Comparison of ENCODE assay signal across 2 cellular contexts in the genomic region with DNA sequence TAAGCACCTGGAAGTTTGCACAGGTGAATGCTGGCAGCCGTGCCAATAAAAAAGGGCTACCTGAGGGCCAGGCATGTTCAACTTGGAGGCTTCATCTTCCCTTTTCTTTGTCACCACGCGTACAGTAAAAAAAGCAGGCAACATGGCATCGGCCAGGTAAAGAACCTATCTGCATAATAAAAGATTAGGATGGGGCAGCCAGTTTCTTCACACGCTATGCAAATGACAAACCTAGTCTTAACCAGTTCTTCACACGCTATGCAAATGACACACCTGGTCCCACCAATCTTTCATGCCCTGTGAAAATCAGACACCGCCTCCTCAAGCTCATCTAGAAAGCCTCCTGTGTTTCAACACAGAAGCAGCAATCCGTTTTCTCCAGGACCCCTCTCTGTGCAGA.
TF ChIP-seq lines count a peak whose summit lies in the region.

No MANE protein-coding gene starts in this region.

TF ChIP-seq in GM23338, 12 proteins besides CTCF, POLR2A, EP300 and RAD21 (continued from another document):
- TF ChIP-seq, protein P1, sequence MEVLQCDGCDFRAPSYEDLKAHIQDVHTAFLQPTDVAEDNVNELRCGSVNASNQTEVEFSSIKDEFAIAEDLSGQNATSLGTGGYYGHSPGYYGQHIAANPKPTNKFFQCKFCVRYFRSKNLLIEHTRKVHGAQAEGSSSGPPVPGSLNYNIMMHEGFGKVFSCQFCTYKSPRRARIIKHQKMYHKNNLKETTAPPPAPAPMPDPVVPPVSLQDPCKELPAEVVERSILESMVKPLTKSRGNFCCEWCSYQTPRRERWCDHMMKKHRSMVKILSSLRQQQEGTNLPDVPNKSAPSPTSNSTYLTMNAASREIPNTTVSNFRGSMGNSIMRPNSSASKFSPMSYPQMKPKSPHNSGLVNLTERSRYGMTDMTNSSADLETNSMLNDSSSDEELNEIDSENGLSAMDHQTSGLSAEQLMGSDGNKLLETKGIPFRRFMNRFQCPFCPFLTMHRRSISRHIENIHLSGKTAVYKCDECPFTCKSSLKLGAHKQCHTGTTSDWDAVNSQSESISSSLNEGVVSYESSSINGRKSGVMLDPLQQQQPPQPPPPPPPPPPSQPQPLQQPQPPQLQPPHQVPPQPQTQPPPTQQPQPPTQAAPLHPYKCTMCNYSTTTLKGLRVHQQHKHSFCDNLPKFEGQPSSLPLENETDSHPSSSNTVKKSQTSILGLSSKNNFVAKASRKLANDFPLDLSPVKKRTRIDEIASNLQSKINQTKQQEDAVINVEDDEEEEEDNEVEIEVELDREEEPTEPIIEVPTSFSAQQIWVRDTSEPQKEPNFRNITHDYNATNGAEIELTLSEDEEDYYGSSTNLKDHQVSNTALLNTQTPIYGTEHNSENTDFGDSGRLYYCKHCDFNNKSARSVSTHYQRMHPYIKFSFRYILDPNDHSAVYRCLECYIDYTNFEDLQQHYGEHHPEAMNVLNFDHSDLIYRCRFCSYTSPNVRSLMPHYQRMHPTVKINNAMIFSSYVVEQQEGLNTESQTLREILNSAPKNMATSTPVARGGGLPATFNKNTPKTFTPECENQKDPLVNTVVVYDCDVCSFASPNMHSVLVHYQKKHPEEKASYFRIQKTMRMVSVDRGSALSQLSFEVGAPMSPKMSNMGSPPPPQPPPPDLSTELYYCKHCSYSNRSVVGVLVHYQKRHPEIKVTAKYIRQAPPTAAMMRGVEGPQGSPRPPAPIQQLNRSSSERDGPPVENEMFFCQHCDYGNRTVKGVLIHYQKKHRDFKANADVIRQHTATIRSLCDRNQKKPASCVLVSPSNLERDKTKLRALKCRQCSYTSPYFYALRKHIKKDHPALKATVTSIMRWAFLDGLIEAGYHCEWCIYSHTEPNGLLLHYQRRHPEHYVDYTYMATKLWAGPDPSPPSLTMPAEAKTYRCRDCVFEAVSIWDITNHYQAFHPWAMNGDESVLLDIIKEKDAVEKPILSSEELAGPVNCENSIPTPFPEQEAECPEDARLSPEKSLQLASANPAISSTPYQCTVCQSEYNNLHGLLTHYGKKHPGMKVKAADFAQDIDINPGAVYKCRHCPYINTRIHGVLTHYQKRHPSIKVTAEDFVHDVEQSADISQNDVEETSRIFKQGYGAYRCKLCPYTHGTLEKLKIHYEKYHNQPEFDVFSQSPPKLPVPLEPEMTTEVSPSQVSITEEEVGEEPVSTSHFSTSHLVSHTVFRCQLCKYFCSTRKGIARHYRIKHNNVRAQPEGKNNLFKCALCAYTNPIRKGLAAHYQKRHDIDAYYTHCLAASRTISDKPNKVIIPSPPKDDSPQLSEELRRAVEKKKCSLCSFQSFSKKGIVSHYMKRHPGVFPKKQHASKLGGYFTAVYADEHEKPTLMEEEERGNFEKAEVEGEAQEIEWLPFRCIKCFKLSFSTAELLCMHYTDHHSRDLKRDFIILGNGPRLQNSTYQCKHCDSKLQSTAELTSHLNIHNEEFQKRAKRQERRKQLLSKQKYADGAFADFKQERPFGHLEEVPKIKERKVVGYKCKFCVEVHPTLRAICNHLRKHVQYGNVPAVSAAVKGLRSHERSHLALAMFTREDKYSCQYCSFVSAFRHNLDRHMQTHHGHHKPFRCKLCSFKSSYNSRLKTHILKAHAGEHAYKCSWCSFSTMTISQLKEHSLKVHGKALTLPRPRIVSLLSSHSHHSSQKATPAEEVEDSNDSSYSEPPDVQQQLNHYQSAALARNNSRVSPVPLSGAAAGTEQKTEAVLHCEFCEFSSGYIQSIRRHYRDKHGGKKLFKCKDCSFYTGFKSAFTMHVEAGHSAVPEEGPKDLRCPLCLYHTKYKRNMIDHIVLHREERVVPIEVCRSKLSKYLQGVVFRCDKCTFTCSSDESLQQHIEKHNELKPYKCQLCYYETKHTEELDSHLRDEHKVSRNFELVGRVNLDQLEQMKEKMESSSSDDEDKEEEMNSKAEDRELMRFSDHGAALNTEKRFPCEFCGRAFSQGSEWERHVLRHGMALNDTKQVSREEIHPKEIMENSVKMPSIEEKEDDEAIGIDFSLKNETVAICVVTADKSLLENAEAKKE (CRISPR knock-in tag; IDR thresholded peaks at IDR 0.05), result 0 out of 2 replicates have a peak, but pooled peaks have one; percentile 16

TF ChIP-seq in WTC11, 78 proteins besides CTCF, POLR2A, EP300 and RAD21 (continued from another document):
- TF ChIP-seq ZNF512 (CRISPR knock-in tag; IDR thresholded peaks at IDR 0.05; ENCODE audit: borderline replicate concordance), result no peak
- TF ChIP-seq ZNF671 (CRISPR knock-in tag; IDR thresholded peaks at IDR 0.05), result no peak
- TF ChIP-seq, protein P2, sequence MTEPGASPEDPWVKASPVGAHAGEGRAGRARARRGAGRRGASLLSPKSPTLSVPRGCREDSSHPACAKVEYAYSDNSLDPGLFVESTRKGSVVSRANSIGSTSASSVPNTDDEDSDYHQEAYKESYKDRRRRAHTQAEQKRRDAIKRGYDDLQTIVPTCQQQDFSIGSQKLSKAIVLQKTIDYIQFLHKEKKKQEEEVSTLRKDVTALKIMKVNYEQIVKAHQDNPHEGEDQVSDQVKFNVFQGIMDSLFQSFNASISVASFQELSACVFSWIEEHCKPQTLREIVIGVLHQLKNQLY (CRISPR knock-in tag; IDR thresholded peaks at IDR 0.05), result no peak
- no peak for TF ChIP-seq FOXP4 (CRISPR knock-in tag; IDR thresholded peaks at IDR 0.05)
- no peak for TF ChIP-seq EMX1 (CRISPR knock-in tag; IDR thresholded peaks at IDR 0.05)
- TF ChIP-seq ZNF317 (CRISPR knock-in tag; IDR thresholded peaks at IDR 0.05; ENCODE audit: borderline replicate concordance, low read depth), result no peak
- TF ChIP-seq ZMAT4 (CRISPR knock-in tag; IDR thresholded peaks at IDR 0.05), result no peak
- no peak for TF ChIP-seq ZNF423 (CRISPR knock-in tag; IDR thresholded peaks at IDR 0.05)
- TF ChIP-seq, protein P3, sequence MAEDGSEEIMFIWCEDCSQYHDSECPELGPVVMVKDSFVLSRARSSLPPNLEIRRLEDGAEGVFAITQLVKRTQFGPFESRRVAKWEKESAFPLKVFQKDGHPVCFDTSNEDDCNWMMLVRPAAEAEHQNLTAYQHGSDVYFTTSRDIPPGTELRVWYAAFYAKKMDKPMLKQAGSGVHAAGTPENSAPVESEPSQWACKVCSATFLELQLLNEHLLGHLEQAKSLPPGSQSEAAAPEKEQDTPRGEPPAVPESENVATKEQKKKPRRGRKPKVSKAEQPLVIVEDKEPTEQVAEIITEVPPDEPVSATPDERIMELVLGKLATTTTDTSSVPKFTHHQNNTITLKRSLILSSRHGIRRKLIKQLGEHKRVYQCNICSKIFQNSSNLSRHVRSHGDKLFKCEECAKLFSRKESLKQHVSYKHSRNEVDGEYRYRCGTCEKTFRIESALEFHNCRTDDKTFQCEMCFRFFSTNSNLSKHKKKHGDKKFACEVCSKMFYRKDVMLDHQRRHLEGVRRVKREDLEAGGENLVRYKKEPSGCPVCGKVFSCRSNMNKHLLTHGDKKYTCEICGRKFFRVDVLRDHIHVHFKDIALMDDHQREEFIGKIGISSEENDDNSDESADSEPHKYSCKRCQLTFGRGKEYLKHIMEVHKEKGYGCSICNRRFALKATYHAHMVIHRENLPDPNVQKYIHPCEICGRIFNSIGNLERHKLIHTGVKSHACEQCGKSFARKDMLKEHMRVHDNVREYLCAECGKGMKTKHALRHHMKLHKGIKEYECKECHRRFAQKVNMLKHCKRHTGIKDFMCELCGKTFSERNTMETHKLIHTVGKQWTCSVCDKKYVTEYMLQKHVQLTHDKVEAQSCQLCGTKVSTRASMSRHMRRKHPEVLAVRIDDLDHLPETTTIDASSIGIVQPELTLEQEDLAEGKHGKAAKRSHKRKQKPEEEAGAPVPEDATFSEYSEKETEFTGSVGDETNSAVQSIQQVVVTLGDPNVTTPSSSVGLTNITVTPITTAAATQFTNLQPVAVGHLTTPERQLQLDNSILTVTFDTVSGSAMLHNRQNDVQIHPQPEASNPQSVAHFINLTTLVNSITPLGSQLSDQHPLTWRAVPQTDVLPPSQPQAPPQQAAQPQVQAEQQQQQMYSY (CRISPR knock-in tag; IDR thresholded peaks at IDR 0.05), result no peak
- no peak for TF ChIP-seq NR2C2 (CRISPR knock-in tag; IDR thresholded peaks at IDR 0.05)
- no peak for TF ChIP-seq ZNF532 (CRISPR knock-in tag; IDR thresholded peaks at IDR 0.05; ENCODE audit: borderline replicate concordance)
